ENCODE assay signal across 20 cellular contexts in the genomic region with DNA sequence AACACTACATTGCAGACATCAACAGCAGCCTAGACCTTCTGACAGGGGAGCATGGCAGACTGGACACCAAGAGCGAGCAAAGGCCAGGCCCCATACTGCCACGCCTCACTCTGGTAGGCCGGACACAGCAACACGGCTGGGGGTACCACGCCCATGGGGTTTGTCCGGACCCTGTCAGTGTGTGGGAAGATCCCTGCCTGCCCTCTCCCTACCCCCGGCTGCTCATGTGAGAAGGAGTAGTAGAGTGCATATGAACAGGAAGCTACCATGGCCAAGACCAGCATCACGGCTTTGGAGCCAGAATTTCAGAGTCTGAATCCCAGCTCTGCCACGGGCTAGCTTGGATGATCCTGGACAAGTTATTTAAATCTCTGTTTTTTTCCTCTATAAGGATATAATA. TPM values are rescaled to one million over a fixed set of nuclear protein-coding genes. Genes with fewer than 3 reads are reported as not detected.
"Had no signal": no experiment of that assay in that cellular context is flagged by ENCODE, and none has a peak within 500 bp of the region (broad histone marks: within the 10 kb centered on the region; RNA-seq: fewer than 3 reads in every experiment).

No MANE protein-coding gene starts in this region.

- H3K36me3 ChIP-seq: breast epithelium, right atrium auricular region had no signal

- H3K4me1 ChIP-seq: ascending aorta, breast epithelium, heart left ventricle, right atrium auricular region, testis had no signal

- H3K27ac ChIP-seq: ascending aorta, breast epithelium, epithelial cell of prostate, heart left ventricle, right atrium auricular region, testis had no signal

- DNase-seq: activated CD4-positive, alpha-beta T cell treated with anti-CD3 and anti-CD28 coated beads for 48 hours; activated naive CD4-positive, alpha-beta T cell treated with anti-CD3 and anti-CD28 coated beads, Interleukin-2, amount 10 ng/mL, durations not matched to agents 7 days and 5 days; activated T-cell treated with anti-CD3 and anti-CD28 coated beads, Interleukin-2, amount 50 U/mL, for 1 hour; cerebellar nuclear complex; dermis blood vessel endothelial cell; nucleus accumbens; testis had no signal

- ATAC-seq: heart left ventricle; natural killer cell treated with Interleukin-12 subunit alpha and Interleukin-12 subunit beta and Interleukin-15 and Interleukin-18, amount 100 ng/mL, for 72 hours; WTC11 had no signal

- H3K9me3 Mint-ChIP-seq: activated naive CD4-positive, alpha-beta T cell treated with anti-CD3 and anti-CD28 coated beads, Interleukin-2, amount 10 ng/mL, durations not matched to agents 7 days and 5 days; memory B cell; natural killer cell treated with Interleukin-12 subunit alpha and Interleukin-12 subunit beta and Interleukin-15 and Interleukin-18, amount 100 ng/mL, for 72 hours; stimulated activated naive CD8-positive, alpha-beta T cell treated with anti-CD3 and anti-CD28 coated beads, Interleukin-15, Interleukin-2, amounts not matched to agents 100 ng/mL and 50 ng/mL, for 24 hours; T-helper 1 cell treated with Interleukin-12 subunit alpha and Interleukin-12 subunit beta and Interleukin-4 antibody, amounts not matched to agents 30 μg/mL and 1 μg/mL, for 36 hours had no signal

- H3K4me3 Mint-ChIP-seq: activated naive CD4-positive, alpha-beta T cell treated with anti-CD3 and anti-CD28 coated beads, Interleukin-2, amount 10 ng/mL, durations not matched to agents 7 days and 5 days; memory B cell; natural killer cell treated with Interleukin-12 subunit alpha and Interleukin-12 subunit beta and Interleukin-15 and Interleukin-18, amount 100 ng/mL, for 72 hours; stimulated activated naive CD8-positive, alpha-beta T cell treated with anti-CD3 and anti-CD28 coated beads, Interleukin-15, Interleukin-2, amounts not matched to agents 100 ng/mL and 50 ng/mL, for 24 hours; T-helper 1 cell treated with Interleukin-12 subunit alpha and Interleukin-12 subunit beta and Interleukin-4 antibody, amounts not matched to agents 30 μg/mL and 1 μg/mL, for 36 hours; WTC11 had no signal

- H3K36me3 Mint-ChIP-seq: activated naive CD4-positive, alpha-beta T cell treated with anti-CD3 and anti-CD28 coated beads, Interleukin-2, amount 10 ng/mL, durations not matched to agents 7 days and 5 days; memory B cell; natural killer cell treated with Interleukin-12 subunit alpha and Interleukin-12 subunit beta and Interleukin-15 and Interleukin-18, amount 100 ng/mL, for 72 hours had no signal

- H3K27me3 ChIP-seq: ascending aorta, breast epithelium, heart left ventricle, right atrium auricular region, testis had no signal

- H3K9me3 ChIP-seq: ascending aorta, breast epithelium, heart left ventricle, right atrium auricular region, testis had no signal

- H3K4me3 ChIP-seq: ascending aorta, breast epithelium, heart left ventricle, right atrium auricular region, smooth muscle cell, testis had no signal

- H3K27ac Mint-ChIP-seq: activated naive CD4-positive, alpha-beta T cell treated with anti-CD3 and anti-CD28 coated beads, Interleukin-2, amount 10 ng/mL, durations not matched to agents 7 days and 5 days; memory B cell; natural killer cell treated with Interleukin-12 subunit alpha and Interleukin-12 subunit beta and Interleukin-15 and Interleukin-18, amount 100 ng/mL, for 72 hours; progenitor cell of endocrine pancreas; stimulated activated naive CD8-positive, alpha-beta T cell treated with anti-CD3 and anti-CD28 coated beads, Interleukin-15, Interleukin-2, amounts not matched to agents 100 ng/mL and 50 ng/mL, for 24 hours; T-helper 1 cell treated with Interleukin-12 subunit alpha and Interleukin-12 subunit beta and Interleukin-4 antibody, amounts not matched to agents 30 μg/mL and 1 μg/mL, for 36 hours; WTC11 had no signal

- H3K4me1 Mint-ChIP-seq: activated naive CD4-positive, alpha-beta T cell treated with anti-CD3 and anti-CD28 coated beads, Interleukin-2, amount 10 ng/mL, durations not matched to agents 7 days and 5 days; memory B cell; WTC11 had no signal

- H3K27me3 Mint-ChIP-seq: memory B cell; stimulated activated naive CD8-positive, alpha-beta T cell treated with anti-CD3 and anti-CD28 coated beads, Interleukin-15, Interleukin-2, amounts not matched to agents 100 ng/mL and 50 ng/mL, for 24 hours had no signal

RNA-seq across cellular contexts. Expression of gene ALDH1L1, which starts 27.9 kb away (rescaled TPM):
- total RNA-seq: activated CD8-positive, alpha-beta memory T cell treated with anti-CD3 and anti-CD28 coated beads for 36 hours; dermis blood vessel endothelial cell; natural killer cell treated with Interleukin-12 subunit alpha and Interleukin-12 subunit beta and Interleukin-15 and Interleukin-18, amount 100 ng/mL, for 72 hours; smooth muscle cell had no signal
